In genomic region chr1:242802973-242803372, GRCh38 we compare ENCODE assay signal across 26 cellular contexts.
"Had no signal": no experiment of that assay in that cellular context is flagged by ENCODE, and none has a peak within 500 bp of the region (broad histone marks: within the 10 kb centered on the region; RNA-seq: fewer than 3 reads in every experiment).

No MANE protein-coding gene starts in this region.

- DNase-seq: stimulated activated CD4-positive, alpha-beta T cell treated with anti-CD3 and anti-CD28 coated beads, Interleukin-2, amount 100 ng/mL, for 48 hours; stimulated activated CD4-positive, alpha-beta T cell treated with anti-CD3 and anti-CD28 coated beads, Interleukin-4, amount 100 ng/mL, for 24 hours; stimulated activated CD4-positive, alpha-beta T cell treated with anti-CD3 and anti-CD28 coated beads, Interleukin-4, amount 100 ng/mL, for 4 hours; stimulated activated CD8-positive, alpha-beta memory T cell treated with anti-CD3 and anti-CD28 coated beads, Interleukin-4, amount 100 ng/mL, for 48 hours; stimulated activated naive B cell treated with anti-CD40 and anti-IgM and Interleukin-4, amounts not matched to agents 10 μg/mL and 1 μg/mL and 100 μg/mL, for 72 hours; stimulated activated naive CD4-positive, alpha-beta T cell; stimulated activated naive CD4-positive, alpha-beta T cell treated with Interleukin-2 at 50 U/mL for 16 hours; stimulated activated naive CD8-positive, alpha-beta T cell treated with anti-CD3 and anti-CD28 coated beads, Interleukin-15, amount 100 ng/mL, for 72 hours; stimulated activated naive CD8-positive, alpha-beta T cell treated with anti-CD3 and anti-CD28 coated beads, Interleukin-15, Interleukin-2, amounts not matched to agents 100 U/mL and 50 U/mL, for 24 hours; stomach; substantia nigra; testis; thyroid gland; tibial artery; transverse colon; trophoblast cell; upper lobe of left lung; upper lobe of right lung; uterus had no signal

- H3K27me3 ChIP-seq: stomach, suprapubic skin, testis, thyroid gland, tibial artery, tibial nerve, transverse colon, upper lobe of left lung, upper lobe of right lung, uterus, vagina had no signal

- FAIRE-seq: urothelium cell line had no signal

- H3K9me3 ChIP-seq: stomach, suprapubic skin, testis, thoracic aorta, thyroid gland, tibial artery, tibial nerve, transverse colon, upper lobe of left lung, upper lobe of right lung, uterus, vagina had no signal

- ATAC-seq: stimulated activated effector memory CD8-positive, alpha-beta T cell treated with anti-CD3 and anti-CD28 coated beads, Interleukin-12 subunit alpha, Interleukin-12 subunit beta, amount 100 ng/mL, for 72 hours; stimulated activated memory B cell treated with anti-CD40 and anti-IgM and Interleukin-4, amounts not matched to agents 10 μg/mL and 1 μg/mL and 100 μg/mL, for 72 hours; stimulated activated naive B cell treated with anti-CD40 and anti-IgM and Interleukin-4, amounts not matched to agents 10 μg/mL and 1 μg/mL and 100 μg/mL, for 72 hours; stimulated activated naive CD8-positive, alpha-beta T cell treated with anti-CD3 and anti-CD28 coated beads, Interleukin-15, amount 100 ng/mL, for 72 hours; stimulated activated naive CD8-positive, alpha-beta T cell treated with anti-CD3 and anti-CD28 coated beads, Interleukin-15, Interleukin-2, amounts not matched to agents 100 U/mL and 50 U/mL, for 24 hours; upper lobe of right lung had no signal

- H3K4me1 ChIP-seq: stomach, suprapubic skin, testis, thyroid gland, tibial artery, tibial nerve, transverse colon, upper lobe of left lung, upper lobe of right lung, uterus, vagina had no signal

- H3K36me3 ChIP-seq: stomach, suprapubic skin, thoracic aorta, thyroid gland, tibial artery, tibial nerve, transverse colon, upper lobe of left lung, upper lobe of right lung, uterus, vagina had no signal

- H3K27ac ChIP-seq: stomach, suprapubic skin, testis, thoracic aorta, thyroid gland, tibial artery, tibial nerve, transverse colon, upper lobe of left lung, upper lobe of right lung, uterus, vagina had no signal

- H3K4me3 ChIP-seq: stomach, suprapubic skin, testis, thoracic aorta, thyroid gland, tibial artery, tibial nerve, transverse colon, upper lobe of left lung, upper lobe of right lung, uterus, vagina had no signal
